In the genomic region with DNA sequence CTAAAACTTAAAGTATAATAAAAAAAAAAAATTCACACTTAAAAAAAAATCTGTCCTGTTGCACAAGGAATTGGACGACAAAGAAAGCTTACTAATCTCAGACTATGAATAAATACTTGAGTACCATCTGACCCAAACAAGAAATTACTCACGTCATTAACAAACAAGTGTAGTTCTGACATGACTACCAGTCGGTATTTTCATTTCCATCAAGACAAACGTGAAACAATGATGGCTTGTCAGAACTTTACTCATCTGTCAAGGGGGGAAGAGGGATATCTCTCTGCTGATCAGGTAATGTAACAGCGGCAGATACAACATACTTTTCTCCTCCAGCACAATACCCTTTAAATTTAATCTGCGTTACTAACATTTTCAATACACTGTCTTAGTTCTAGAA, we compare ENCODE assay signal across 29 cellular contexts.
"Had no signal": no experiment of that assay in that cellular context is flagged by ENCODE, and none has a peak within 500 bp of the region (broad histone marks: within the 10 kb centered on the region; RNA-seq: fewer than 3 reads in every experiment).

No MANE protein-coding gene starts in this region.

- H3K27ac Mint-ChIP-seq: mesothelial cell of epicardium; naive B cell; nephron progenitor cell; stimulated activated memory B cell treated with anti-CD40 and anti-IgM and Interleukin-4, amounts not matched to agents 10 μg/mL and 1 μg/mL and 100 μg/mL, for 72 hours; type B pancreatic cell had no signal

- H3K9me3 ChIP-seq: esophagus squamous epithelium, left lung, mucosa of descending colon, prostate gland, sigmoid colon, testis, tibial artery had no signal

- H3K27me3 ChIP-seq: esophagus squamous epithelium, heart right ventricle, left lung, sigmoid colon, testis, tibial artery had no signal

- H3K4me3 ChIP-seq: coronary artery, esophagus squamous epithelium, heart right ventricle, left lung, mucosa of descending colon, prostate gland, sigmoid colon, testis, tibial artery had no signal

- H3K36me3 ChIP-seq: prostate gland had no signal

- H3K4me3 Mint-ChIP-seq: mesothelial cell of epicardium; naive B cell; nephron progenitor cell; stimulated activated memory B cell treated with anti-CD40 and anti-IgM and Interleukin-4, amounts not matched to agents 10 μg/mL and 1 μg/mL and 100 μg/mL, for 72 hours; type B pancreatic cell had no signal

- DNase-seq: dermis blood vessel endothelial cell; effector memory CD4-positive, alpha-beta T cell; erythroblast; esophagus squamous epithelium; foreskin melanocyte; glutamatergic neuron; heart right ventricle; hippocampal formation; left cardiac atrium; left lung; mesenchymal stem cell; mucosa of descending colon; naive B cell; nephron progenitor cell; nucleus accumbens; right cardiac atrium; sigmoid colon; stimulated activated CD4-positive, alpha-beta T cell treated with anti-CD3 and anti-CD28 coated beads, Interleukin-2, amount 100 ng/mL, for 24 hours; stimulated activated CD4-positive, alpha-beta T cell treated with anti-CD3 and anti-CD28 coated beads, Interleukin-4, amount 100 ng/mL, for 24 hours; stimulated activated naive CD8-positive, alpha-beta T cell treated with anti-CD3 and anti-CD28 coated beads, Interleukin-15, Interleukin-2, amounts not matched to agents 100 U/mL and 50 U/mL, for 24 hours; substantia nigra; testis; tibial artery had no signal

- H3K4me1 Mint-ChIP-seq: mesothelial cell of epicardium, nephron progenitor cell had no signal

- FAIRE-seq: islet of Langerhans had no signal

- H3K9me3 Mint-ChIP-seq: type B pancreatic cell had no signal

- H3K4me1 ChIP-seq: esophagus squamous epithelium, left lung, prostate gland, testis, tibial artery had no signal

- H3K27ac ChIP-seq: coronary artery, esophagus squamous epithelium, heart right ventricle, left lung, prostate gland, sigmoid colon, testis, tibial artery had no signal

- ATAC-seq: heart right ventricle; left lung; mucosa of descending colon; right cardiac atrium; stimulated activated memory B cell treated with anti-CD40 and anti-IgM and Interleukin-4, amounts not matched to agents 10 μg/mL and 1 μg/mL and 100 μg/mL, for 72 hours; stimulated activated naive CD8-positive, alpha-beta T cell treated with anti-CD3 and anti-CD28 coated beads, Interleukin-15, Interleukin-2, amounts not matched to agents 100 U/mL and 50 U/mL, for 24 hours had no signal

- H3K27me3 Mint-ChIP-seq: naive B cell; stimulated activated memory B cell treated with anti-CD40 and anti-IgM and Interleukin-4, amounts not matched to agents 10 μg/mL and 1 μg/mL and 100 μg/mL, for 72 hours; type B pancreatic cell had no signal
